Comparison of ENCODE assay signal across 1 cellular context in the genomic region with DNA sequence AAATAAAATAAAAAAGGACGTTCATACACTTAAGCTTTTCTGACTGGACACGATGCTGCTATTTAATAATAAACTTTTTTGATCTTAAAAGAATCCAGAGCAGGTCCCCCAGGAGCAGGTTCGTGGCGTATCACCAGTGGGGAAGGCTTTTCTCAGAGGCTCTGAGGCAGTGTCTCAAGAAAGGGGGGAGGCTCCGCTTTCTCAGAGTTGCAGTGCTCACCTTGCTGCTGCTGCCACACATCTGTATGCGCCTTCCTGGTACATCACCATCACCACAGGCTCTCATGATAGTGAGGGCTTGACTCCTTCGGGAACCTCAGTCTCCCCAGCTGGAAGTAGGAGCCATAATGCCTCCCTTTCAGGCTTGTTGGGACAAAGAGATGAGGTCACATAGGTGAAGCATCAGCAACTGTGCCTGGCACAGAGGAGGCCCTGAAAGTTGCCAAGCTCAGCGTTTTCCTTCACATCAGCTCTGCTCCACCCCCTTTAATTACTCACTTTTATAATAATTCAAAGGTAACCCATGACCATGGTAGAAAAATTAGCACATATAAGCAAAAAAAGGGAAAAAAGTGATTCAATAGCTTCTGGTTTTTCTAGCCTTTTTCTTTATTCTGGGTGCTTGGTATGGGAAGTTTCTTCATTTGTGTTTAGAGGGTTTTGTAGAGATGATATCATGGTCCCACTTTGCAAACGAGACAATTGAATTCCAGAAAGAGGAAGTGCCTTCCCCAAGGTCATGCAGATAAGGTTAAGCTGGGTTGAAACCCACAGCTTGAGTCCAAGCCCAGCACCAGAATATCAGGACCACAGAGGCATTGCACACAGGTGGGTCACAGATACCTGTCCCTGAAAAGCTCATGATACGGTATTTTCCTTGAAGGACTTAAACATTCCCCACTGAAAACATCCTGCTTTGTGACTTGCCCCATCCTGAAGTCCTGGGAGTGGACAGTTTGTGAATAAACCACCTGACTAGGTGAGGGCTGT.
TF ChIP-seq lines count a peak whose summit lies in the region.

No MANE protein-coding gene starts in this region.

TF ChIP-seq in HEK293, 187 proteins besides CTCF, POLR2A, EP300 and RAD21 (continued from another document):
- TF ChIP-seq, protein P1, sequence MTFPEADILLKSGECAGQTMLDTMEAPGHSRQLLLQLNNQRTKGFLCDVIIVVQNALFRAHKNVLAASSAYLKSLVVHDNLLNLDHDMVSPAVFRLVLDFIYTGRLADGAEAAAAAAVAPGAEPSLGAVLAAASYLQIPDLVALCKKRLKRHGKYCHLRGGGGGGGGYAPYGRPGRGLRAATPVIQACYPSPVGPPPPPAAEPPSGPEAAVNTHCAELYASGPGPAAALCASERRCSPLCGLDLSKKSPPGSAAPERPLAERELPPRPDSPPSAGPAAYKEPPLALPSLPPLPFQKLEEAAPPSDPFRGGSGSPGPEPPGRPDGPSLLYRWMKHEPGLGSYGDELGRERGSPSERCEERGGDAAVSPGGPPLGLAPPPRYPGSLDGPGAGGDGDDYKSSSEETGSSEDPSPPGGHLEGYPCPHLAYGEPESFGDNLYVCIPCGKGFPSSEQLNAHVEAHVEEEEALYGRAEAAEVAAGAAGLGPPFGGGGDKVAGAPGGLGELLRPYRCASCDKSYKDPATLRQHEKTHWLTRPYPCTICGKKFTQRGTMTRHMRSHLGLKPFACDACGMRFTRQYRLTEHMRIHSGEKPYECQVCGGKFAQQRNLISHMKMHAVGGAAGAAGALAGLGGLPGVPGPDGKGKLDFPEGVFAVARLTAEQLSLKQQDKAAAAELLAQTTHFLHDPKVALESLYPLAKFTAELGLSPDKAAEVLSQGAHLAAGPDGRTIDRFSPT (tag by site-specific recombination; IDR thresholded peaks at IDR 0.05): no peak
- TF ChIP-seq BCL11B (tag by site-specific recombination; IDR thresholded peaks at IDR 0.05; ENCODE audit: low read depth) (no peak), ZNF366 (tag by site-specific recombination; conservative IDR thresholded peaks at IDR 0.05) (no peak), ZSCAN23 (tag by site-specific recombination; IDR thresholded peaks at IDR 0.05) (no peak), MYNN (tag by site-specific recombination; IDR thresholded peaks at IDR 0.05; ENCODE audit: borderline replicate concordance) (no peak), SCRT2 (tag by site-specific recombination; IDR thresholded peaks at IDR 0.05) (no peak), ZNF600 (tag by site-specific recombination; IDR thresholded peaks at IDR 0.05) (no peak)
TF ChIP-seq in HEK293: peak in this region for 0.
